In genomic region chr1:154607084-154607747, GRCh38 we compare ENCODE assay signal across 8 cellular contexts. TPM values are rescaled to one million over a fixed set of nuclear protein-coding genes. Genes with fewer than 3 reads are reported as not detected.
DNase-seq lines count a peak whose midpoint lies in the region; ATAC-seq, FAIRE-seq and TF ChIP-seq lines count a peak whose summit lies in the region.

No MANE protein-coding gene starts in this region.

- DNase-seq in AML-193 (lab: John Stamatoyannopoulos, UW) (peak; percentile 5 to 13), NCI-H128 (lab: John Stamatoyannopoulos, UW; ENCODE audit: unreplicated experiment) (peak; percentile 14), hypothalamus (lab: John Stamatoyannopoulos, UW) (peak in 27 of 51 donors; percentile 9 to 85 (median 37)), NCI-H2107 treated with DMSO at 0.1 percent for 48 hours (lab: John Stamatoyannopoulos, UW; ENCODE audit: unreplicated experiment) (no peak), GM12891 (ENCODE audit: insufficient read length, low spot score) (no peak)

- H3K27ac ChIP-seq in angular gyrus (ENCODE audit: low read depth, low read length): peak overlapping the region; percentile 90

- no peaks in the 10 kb centered on the region for H3K27me3 ChIP-seq in skeletal muscle satellite cell (ENCODE audit: control insufficient read depth, insufficient read depth, low read length)

- peak overlapping the region; percentile 93 for H3K4me2 ChIP-seq in skeletal muscle satellite cell (ENCODE audit: low read length)

- ATAC-seq in GM19351 (IDR thresholded peaks at IDR 0.05; ENCODE audit: unreplicated experiment): peak; percentile 7

- FAIRE-seq in GM12891 (lab: Jason Lieb, UNC): no peak

- peak overlapping the region; percentile 85 for H3K4me3 ChIP-seq in skeletal muscle satellite cell (ENCODE audit: low read length)

- H3K9ac ChIP-seq in skeletal muscle satellite cell (ENCODE audit: low read depth, low read length): peak overlapping the region; percentile 99

- TF ChIP-seq POLR2A in GM12891 (IDR thresholded peaks at IDR 0.05; ENCODE audit: low read depth, low read length): no peak

- peaks cover 7% of the 10 kb centered on the region for H3K36me3 ChIP-seq in skeletal muscle satellite cell (ENCODE audit: insufficient read depth, low read length)

- no peaks in the 10 kb centered on the region for H3K9me3 ChIP-seq in skeletal muscle satellite cell (replicated peaks; ENCODE audit: low read length)

- peaks cover 14% of the 10 kb centered on the region for H3K4me1 ChIP-seq in skeletal muscle satellite cell (ENCODE audit: control insufficient read depth, insufficient read depth, low read length)

TF ChIP-seq in GM12891, 5 proteins besides CTCF, POLR2A, EP300 and RAD21:
- TF ChIP-seq POLR2AphosphoS5 (IDR thresholded peaks at IDR 0.05; ENCODE audit: low read depth, low read length) (no peak), POU2F2 (IDR thresholded peaks at IDR 0.05; ENCODE audit: low read depth, low read length) (no peak), PAX5 (IDR thresholded peaks at IDR 0.05; ENCODE audit: insufficient read depth, low read length, severe bottlenecking) (no peak), TAF1 (IDR thresholded peaks at IDR 0.05; ENCODE audit: low read depth, low read length) (no peak; the same call in 1 of the 2 replicates), SPI1 (IDR thresholded peaks at IDR 0.05; ENCODE audit: low read depth, low read length) (no peak)

RNA-seq across cellular contexts. Expression of gene ADAR, which starts 0.8 kb away (rescaled TPM):
- 64.9 and 75.3 TPM in 2 replicates for total RNA-seq in skeletal muscle satellite cell (2012; rRNA removed)
- 99.8 TPM for polyA plus RNA-seq in GM12891 (2012; ENCODE audit: low read depth, missing spikeins)

RNA-seq across cellular contexts. Expression of gene CHRNB2, which starts 39.6 kb away (rescaled TPM):
- total RNA-seq in skeletal muscle satellite cell (2012; rRNA removed): under 0.01 and 0.22 TPM in 2 replicates
- polyA plus RNA-seq in GM12891 (2012; ENCODE audit: low read depth, missing spikeins): 0.05 TPM

RNA-seq across cellular contexts. Expression of gene UBE2Q1, which starts 48.8 kb away (rescaled TPM):
- 18.3 and 21.2 TPM in 2 replicates for total RNA-seq in skeletal muscle satellite cell (2012; rRNA removed)
- 49.0 TPM for polyA plus RNA-seq in GM12891 (2012; ENCODE audit: low read depth, missing spikeins)

Comparison
In these comparisons a context has a peak if more than half of its experiments do, and no peak if none do; other contexts are left out.
1. DNase-seq: peak in AML-193 (2 of 2), NCI-H128 (single experiment) and hypothalamus (27 of 51); none in NCI-H2107 treated with DMSO at 0.1 percent for 48 hours (single experiment) and GM12891 (single experiment).